In the genomic region with DNA sequence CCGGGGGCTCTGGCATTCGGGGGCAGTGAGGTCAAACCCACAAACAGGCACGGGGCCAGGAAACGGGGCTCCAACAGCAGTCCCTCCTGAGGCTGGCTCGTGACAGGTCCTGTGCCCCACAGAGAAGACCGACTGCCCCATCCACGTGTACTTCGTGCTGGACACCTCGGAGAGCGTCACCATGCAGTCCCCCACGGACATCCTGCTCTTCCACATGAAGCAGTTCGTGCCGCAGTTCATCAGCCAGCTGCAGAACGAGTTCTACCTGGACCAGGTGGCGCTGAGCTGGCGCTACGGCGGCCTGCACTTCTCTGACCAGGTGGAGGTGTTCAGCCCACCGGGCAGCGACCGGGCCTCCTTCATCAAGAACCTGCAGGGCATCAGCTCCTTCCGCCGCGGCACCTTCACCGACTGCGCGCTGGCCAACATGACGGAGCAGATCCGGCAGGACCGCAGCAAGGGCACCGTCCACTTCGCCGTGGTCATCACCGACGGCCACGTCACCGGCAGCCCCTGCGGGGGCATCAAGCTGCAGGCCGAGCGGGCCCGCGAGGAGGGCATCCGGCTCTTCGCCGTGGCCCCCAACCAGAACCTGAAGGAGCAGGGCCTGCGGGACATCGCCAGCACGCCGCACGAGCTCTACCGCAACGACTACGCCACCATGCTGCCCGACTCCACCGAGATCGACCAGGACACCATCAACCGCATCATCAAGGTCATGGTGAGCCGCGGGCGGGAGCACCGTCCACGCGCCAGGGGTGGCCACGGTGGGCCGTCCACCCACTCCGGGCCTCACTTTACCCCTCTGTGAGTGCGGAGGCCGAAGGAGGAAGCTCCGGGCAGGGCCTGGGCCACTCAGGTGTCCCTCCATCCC, we compare ENCODE assay signal across 12 cellular contexts. TPM values are rescaled to one million over a fixed set of nuclear protein-coding genes. Genes with fewer than 3 reads are reported as not detected.
DNase-seq lines count a peak whose midpoint lies in the region; ATAC-seq and TF ChIP-seq lines count a peak whose summit lies in the region.
"Had no signal": no experiment of that assay in that cellular context is flagged by ENCODE, and none has a peak within 500 bp of the region (broad histone marks: within the 10 kb centered on the region; RNA-seq: fewer than 3 reads in every experiment).

No MANE protein-coding gene starts in this region.

- peaks cover 5% of the 10 kb centered on the region for H3K36me3 Mint-ChIP-seq in glutamatergic neuron (ENCODE audit: unreplicated experiment)
- H3K36me3 Mint-ChIP-seq: stimulated activated memory B cell treated with anti-CD40 and anti-IgM and Interleukin-4, amounts not matched to agents 10 μg/mL and 1 μg/mL and 100 μg/mL, for 72 hours had no signal

- H3K4me1 ChIP-seq in BE2C = no peaks in the 10 kb centered on the region

- TF ChIP-seq CTCF in BE2C (IDR thresholded peaks at IDR 0.05; ENCODE audit: low read depth, low read length) = no peak
- TF ChIP-seq CTCF in glutamatergic neuron (IDR thresholded peaks at IDR 0.05; ENCODE audit: partially characterized antibody, unreplicated experiment) = no peak
- no peak for TF ChIP-seq CTCF in GM20000 (IDR thresholded peaks at IDR 0.05; ENCODE audit: extremely low read depth, missing control alignments)

- no peaks in the 10 kb centered on the region for H3K9me3 ChIP-seq in BE2C

- DNase-seq in BE2C (peak; percentile 7), H7 (peak; percentile 51), glutamatergic neuron (peak; percentile 13), posterior cingulate gyrus (peak in 8 of 10 donors; percentile 5 to 83 (median 16)), GM20000 (ENCODE audit: low spot score) (no peak)
- DNase-seq in activated effector memory CD4-positive, alpha-beta T cell treated with Interleukin-2 at 50 U/mL for 16 hours = no peak
- DNase-seq: activated CD4-positive, alpha-beta T cell treated with anti-CD3 and anti-CD28 coated beads, Interleukin-2, amount 10 ng/mL, durations not matched to agents 7 days and 5 days; CD4-positive, alpha-beta memory T cell; foreskin melanocyte had no signal

- H3K4me3 Mint-ChIP-seq in glutamatergic neuron (ENCODE audit: unreplicated experiment) = no peak overlapping the region
- H3K4me3 Mint-ChIP-seq: activated CD4-positive, alpha-beta T cell treated with anti-CD3 and anti-CD28 coated beads, Interleukin-2, amount 10 ng/mL, durations not matched to agents 7 days and 5 days; CD4-positive, alpha-beta memory T cell; stimulated activated memory B cell treated with anti-CD40 and anti-IgM and Interleukin-4, amounts not matched to agents 10 μg/mL and 1 μg/mL and 100 μg/mL, for 72 hours had no signal

- no peak overlapping the region for H3K27ac Mint-ChIP-seq in glutamatergic neuron (ENCODE audit: unreplicated experiment)
- H3K27ac Mint-ChIP-seq: activated CD4-positive, alpha-beta T cell treated with anti-CD3 and anti-CD28 coated beads, Interleukin-2, amount 10 ng/mL, durations not matched to agents 7 days and 5 days; CD4-positive, alpha-beta memory T cell; stimulated activated memory B cell treated with anti-CD40 and anti-IgM and Interleukin-4, amounts not matched to agents 10 μg/mL and 1 μg/mL and 100 μg/mL, for 72 hours had no signal

- H3K9me3 Mint-ChIP-seq in glutamatergic neuron (ENCODE audit: unreplicated experiment) = peaks cover 3% of the 10 kb centered on the region

- no peaks in the 10 kb centered on the region for H3K27me3 ChIP-seq in BE2C
- H3K27me3 ChIP-seq in H7 (ENCODE audit: control insufficient read depth, insufficient read depth, low read length) = no peaks in the 10 kb centered on the region

- no peaks in the 10 kb centered on the region for H3K27me3 Mint-ChIP-seq in glutamatergic neuron (ENCODE audit: unreplicated experiment)

- H3K4me3 ChIP-seq in BE2C (ENCODE audit: low read depth, low read length) (no peak overlapping the region), H7 (ENCODE audit: insufficient read depth, low read depth, low read length) (no peak overlapping the region)

- intact Hi-C loops in posterior cingulate gyrus (cut with DNase I) = no loop called here

- H3K36me3 ChIP-seq in BE2C = no peaks in the 10 kb centered on the region
- peaks cover 11% of the 10 kb centered on the region for H3K36me3 ChIP-seq in H7 (replicated peaks; ENCODE audit: control insufficient read depth, insufficient read depth, low read length)

- no peak for ATAC-seq in HG03135 (IDR thresholded peaks at IDR 0.05; ENCODE audit: unreplicated experiment)
- ATAC-seq in GM18873 (IDR thresholded peaks at IDR 0.05; ENCODE audit: low FRiP score, unreplicated experiment) = no peak
- ATAC-seq: stimulated activated memory B cell treated with anti-CD40 and anti-IgM and Interleukin-4, amounts not matched to agents 10 μg/mL and 1 μg/mL and 100 μg/mL, for 72 hours had no signal

- H3K4me1 Mint-ChIP-seq in glutamatergic neuron (ENCODE audit: low read depth, unreplicated experiment) = no peaks in the 10 kb centered on the region
- H3K4me1 Mint-ChIP-seq: activated CD4-positive, alpha-beta T cell treated with anti-CD3 and anti-CD28 coated beads, Interleukin-2, amount 10 ng/mL, durations not matched to agents 7 days and 5 days; CD4-positive, alpha-beta memory T cell; stimulated activated memory B cell treated with anti-CD40 and anti-IgM and Interleukin-4, amounts not matched to agents 10 μg/mL and 1 μg/mL and 100 μg/mL, for 72 hours had no signal

RNA-seq across cellular contexts. Expression of a gene that starts 14.2 kb away (rescaled TPM):
- polyA plus RNA-seq in BE2C (2012; ENCODE audit: insufficient read depth, insufficient read length, low read depth) = 14.8 TPM
- total RNA-seq in H7 (2014; rRNA removed; shearing (Covaris generic)) = 127 and 143 TPM in 2 replicates
- total RNA-seq in glutamatergic neuron (ENCODE audit: unreplicated experiment) = 55.2 TPM

RNA-seq across cellular contexts. Expression of a gene that starts 43.3 kb away (rescaled TPM):
- polyA plus RNA-seq in BE2C (2012; ENCODE audit: insufficient read depth, insufficient read length, low read depth) = 3.1 TPM
- total RNA-seq in H7 (2014; rRNA removed; shearing (Covaris generic)) = 1.6 TPM in 1 of 2 replicates, not detected in the other
- total RNA-seq in glutamatergic neuron (ENCODE audit: unreplicated experiment) = 13.4 TPM
- total RNA-seq: activated CD4-positive, alpha-beta T cell treated with anti-CD3 and anti-CD28 coated beads, Interleukin-2, amount 10 ng/mL, durations not matched to agents 7 days and 5 days had no signal
- polyA plus RNA-seq: CD4-positive, alpha-beta memory T cell had no signal

Comparison
In these comparisons a context has a peak if more than half of its experiments do, and no peak if none do; other contexts are left out.
1. DNase-seq: peak in BE2C (single experiment), H7 (single experiment), glutamatergic neuron (single experiment) and posterior cingulate gyrus (8 of 10); none in GM20000 (single experiment) and activated effector memory CD4-positive, alpha-beta T cell treated with Interleukin-2 at 50 U/mL for 16 hours (single experiment).